8 cellular contexts compared by ENCODE assay signal in genomic region chr10:31030800-31031199, GRCh38. TPM values are rescaled to one million over a fixed set of nuclear protein-coding genes. Genes with fewer than 3 reads are reported as not detected.
DNase-seq lines count a peak whose midpoint lies in the region; ATAC-seq, FAIRE-seq and TF ChIP-seq lines count a peak whose summit lies in the region.

No MANE protein-coding gene starts in this region.

- no peak overlapping the region for H3K27ac Mint-ChIP-seq in WTC11

- H3K27ac ChIP-seq in right cardiac atrium (ENCODE audit: low read length) (peak overlapping the region; percentile 90), small intestine (ENCODE audit: low read depth in 1 of 2, low read length in 1 of 2) (peak overlapping the region; percentile 99 to 100)

- POLR2A ChIA-PET in WTC11 (lab: Charles Lee): no interaction called here

- TF ChIP-seq CTCF in WTC11 (IDR thresholded peaks at IDR 0.05): no peak

- H3K36me3 ChIP-seq in H7 (replicated peaks; ENCODE audit: control insufficient read depth, insufficient read depth, low read length) (no peaks in the 10 kb centered on the region), small intestine (ENCODE audit: control insufficient read depth in 2 of 2, insufficient read depth in 2 of 2, low read length in 2 of 2) (no peaks in the 10 kb centered on the region)

- peak overlapping the region; percentile 70 for H3K4me3 Mint-ChIP-seq in WTC11

- FAIRE-seq in small intestine (lab: Jason Lieb, UNC) (no peak), frontal cortex (lab: Jason Lieb, UNC) (no peak)

- H3K36me3 Mint-ChIP-seq in WTC11: no peaks in the 10 kb centered on the region

- 70% methylated on average over 8 of the region's 8 CpGs for WGBS in right cardiac atrium
- WGBS in small intestine, 3 donors: 17 to 57% (median 34%) methylated on average over 8 of the region's 8 CpGs

- peaks cover 39% of the 10 kb centered on the region for H3K27me3 Mint-ChIP-seq in WTC11 (ENCODE audit: low read depth)

- no peaks in the 10 kb centered on the region for H3K9me3 Mint-ChIP-seq in WTC11

- peaks cover 45% of the 10 kb centered on the region for H3K4me1 Mint-ChIP-seq in WTC11

- H3K4me3 ChIP-seq in H7 (ENCODE audit: insufficient read depth, low read depth, low read length) (peak overlapping the region; percentile 82), right cardiac atrium (ENCODE audit: low read length) (peak overlapping the region; percentile 47), small intestine (ENCODE audit: low read depth in 1 of 2, low read length in 2 of 2) (peak overlapping the region in 1 of 2 donors; percentile 70)

- ATAC-seq in WTC11: no peak
- ATAC-seq in right cardiac atrium: no peak
- ATAC-seq in HG02623 (IDR thresholded peaks at IDR 0.05; ENCODE audit: unreplicated experiment): no peak

- H3K9me3 ChIP-seq in right cardiac atrium (ENCODE audit: control insufficient read depth, low read length) (no peaks in the 10 kb centered on the region), small intestine (ENCODE audit: control insufficient read depth, low read depth) (no peaks in the 10 kb centered on the region)

- CTCF ChIA-PET in WTC11 (lab: Charles Lee): interaction anchor here (2.0 to 2.1 kb wide), 3 partner anchors 11 to 246 kb away, joined by 6 to 26 read pairs (median 6); no protein-coding TSS in a partner anchor

- peaks cover 8% of the 10 kb centered on the region for H3K4me1 ChIP-seq in right cardiac atrium (ENCODE audit: control insufficient read depth, insufficient read depth, low read length)
- peaks cover 3 to 4% of the 10 kb centered on the region in 2 donors for H3K4me1 ChIP-seq in small intestine (ENCODE audit: control insufficient read depth in 2 of 2, insufficient read depth in 1 of 2, low read depth in 1 of 2, low read length in 1 of 2)

- H3K27me3 ChIP-seq in H7 (ENCODE audit: control insufficient read depth, insufficient read depth, low read length) (peaks cover 4% of the 10 kb centered on the region), right cardiac atrium (ENCODE audit: control insufficient read depth, insufficient read depth) (no peaks in the 10 kb centered on the region), small intestine (ENCODE audit: control insufficient read depth in 2 of 2, insufficient read depth in 2 of 2, low read length in 2 of 2) (no peaks in the 10 kb centered on the region)

- intact Hi-C loops in right cardiac atrium (cut with DNase I): loop anchor here in 3 of 4 donors (5.0 to 10.0 kb wide), 3 partner anchors 104 to 287 kb away; partner anchors contain the start of gene ZEB1 (in 1 of the 3)

- DNase-seq in H7: no peak
- no peak for DNase-seq in WTC11 (ENCODE audit: low spot score)
- DNase-seq in right cardiac atrium: no peak
- peak; percentile 38 for DNase-seq in small intestine
- no peak for DNase-seq in activated CD8-positive, alpha-beta memory T cell treated with anti-CD3 and anti-CD28 coated beads for 24 hours
- no peak for DNase-seq in frontal cortex (ENCODE audit: low spot score in 2 of 2)
- no peak for DNase-seq in RPMI8226

TF ChIP-seq in WTC11, 78 proteins besides CTCF, POLR2A, EP300 and RAD21:
- no peak for TF ChIP-seq SMAD4 (CRISPR knock-in tag; IDR thresholded peaks at IDR 0.05)
- no peak for TF ChIP-seq CREB1 (CRISPR knock-in tag; IDR thresholded peaks at IDR 0.05)
- no peak for TF ChIP-seq PRRX2 (CRISPR knock-in tag; IDR thresholded peaks at IDR 0.05)
- no peak for TF ChIP-seq TP53 (CRISPR knock-in tag; IDR thresholded peaks at IDR 0.05)
- no peak for TF ChIP-seq STAT6 (CRISPR knock-in tag; conservative IDR thresholded peaks at IDR 0.05; ENCODE audit: low read depth)
- no peak for TF ChIP-seq PREB (CRISPR knock-in tag; IDR thresholded peaks at IDR 0.05; ENCODE audit: borderline replicate concordance)
- no peak for TF ChIP-seq ZBTB43 (CRISPR knock-in tag; IDR thresholded peaks at IDR 0.05)
- no peak for TF ChIP-seq SMAD3 (CRISPR knock-in tag; IDR thresholded peaks at IDR 0.05; ENCODE audit: borderline replicate concordance)

RNA-seq across cellular contexts. Expression of gene ZNF438, which starts 0.9 kb away (rescaled TPM):
- total RNA-seq in H7 (2014; rRNA removed; shearing (Covaris generic)): 2.0 and 2.3 TPM in 2 replicates
- total RNA-seq in WTC11 (2021) (1.6 to 1.9 TPM (median 1.6 TPM) in 3 replicates), right cardiac atrium (10 to 100 TPM; 15.2 to 17.1 (median 15.9) TPM), frontal cortex (2.9 TPM)
- polyA plus RNA-seq in right cardiac atrium (14.9 TPM), small intestine (1 to 10 TPM; 4.1 to 5.8 (median 5.2) TPM)
